ENCODE assay signal across 16 cellular contexts in genomic region chr1:67472056-67472455, GRCh38. TPM values are rescaled to one million over a fixed set of nuclear protein-coding genes. Genes with fewer than 3 reads are reported as not detected.
DNase-seq lines count a peak whose midpoint lies in the region; ATAC-seq and TF ChIP-seq lines count a peak whose summit lies in the region.
"Had no signal": no experiment of that assay in that cellular context is flagged by ENCODE, and none has a peak within 500 bp of the region (broad histone marks: within the 10 kb centered on the region; RNA-seq: fewer than 3 reads in every experiment).

No MANE protein-coding gene starts in this region.

- in situ Hi-C loops in KBM-7 (cut with MboI; ENCODE audit: low pct_unique_long_range_greater_than_20kb, low sequenced_read_pairs) = no loop called here

- no peaks in the 10 kb centered on the region for H3K9me3 ChIP-seq in left lung
- H3K9me3 ChIP-seq in upper lobe of right lung = no peaks in the 10 kb centered on the region
- H3K9me3 ChIP-seq: BLaER1 had no signal

- H3K27ac ChIP-seq in left lung (no peak overlapping the region), upper lobe of right lung (no peak overlapping the region)
- H3K27ac ChIP-seq: 22Rv1, BLaER1, C4-2B had no signal

- peak; percentile 27 for ATAC-seq in left ventricle myocardium superior
- ATAC-seq in Right ventricle myocardium superior (ENCODE audit: poor library complexity) = no peak
- ATAC-seq in left lung = peak; percentile 39
- ATAC-seq in upper lobe of right lung = peak; percentile 41
- no peak for ATAC-seq in HG03520 (IDR thresholded peaks at IDR 0.05; ENCODE audit: unreplicated experiment)
- ATAC-seq: GM23338, HCT116 had no signal

- H3K36me3 ChIP-seq in left lung (no peaks in the 10 kb centered on the region), upper lobe of right lung (no peaks in the 10 kb centered on the region)
- H3K36me3 ChIP-seq: BLaER1 had no signal

- TF ChIP-seq CTCF in left lung (IDR thresholded peaks at IDR 0.05) (no peak), upper lobe of right lung (IDR thresholded peaks at IDR 0.05) (no peak)

- no peaks in the 10 kb centered on the region for H3K27me3 ChIP-seq in left lung
- H3K27me3 ChIP-seq in upper lobe of right lung = no peaks in the 10 kb centered on the region
- H3K27me3 ChIP-seq: BLaER1 had no signal

- H3K4me1 ChIP-seq in left lung = no peaks in the 10 kb centered on the region
- no peaks in the 10 kb centered on the region for H3K4me1 ChIP-seq in upper lobe of right lung
- H3K4me1 ChIP-seq: BLaER1 had no signal

- DNase-seq in left ventricle myocardium superior = no peak
- DNase-seq in Right ventricle myocardium superior = no peak
- DNase-seq in left lung = no peak
- no peak for DNase-seq in upper lobe of right lung
- DNase-seq in KBM-7 = no peak
- DNase-seq: CD4-positive, CD25-positive, alpha-beta regulatory T cell; CD8-positive, alpha-beta memory T cell; DMS 273 treated with DMSO at 0.1 percent for 48 hours; DND-41; H9 had no signal

- intact Hi-C loops in left ventricle myocardium superior (cut with micrococcal nuclease) = no loop called here
- intact Hi-C loops in Right ventricle myocardium superior (cut with DNase I) = no loop called here
- intact Hi-C loops in left lung (cut with DNase I) = no loop called here
- intact Hi-C loops in upper lobe of right lung (cut with DNase I) = no loop called here

- H3K4me3 ChIP-seq in left lung (no peak overlapping the region), upper lobe of right lung (no peak overlapping the region)
- H3K4me3 ChIP-seq: BLaER1, GM23338 had no signal

RNA-seq across cellular contexts. Expression of gene SERBP1, which starts 41.9 kb away (rescaled TPM):
- total RNA-seq in left ventricle myocardium superior (134 TPM), Right ventricle myocardium superior (111 TPM), left lung (100 to 1,000 TPM; 130 to 174 TPM), upper lobe of right lung (137 TPM)

Comparison
In these comparisons a context has a peak if more than half of its experiments do, and no peak if none do; other contexts are left out.
1. ATAC-seq: peak in left ventricle myocardium superior (single experiment), left lung (single experiment) and upper lobe of right lung (single experiment); none in Right ventricle myocardium superior (single experiment) and HG03520 (single experiment).